In the genomic region with DNA sequence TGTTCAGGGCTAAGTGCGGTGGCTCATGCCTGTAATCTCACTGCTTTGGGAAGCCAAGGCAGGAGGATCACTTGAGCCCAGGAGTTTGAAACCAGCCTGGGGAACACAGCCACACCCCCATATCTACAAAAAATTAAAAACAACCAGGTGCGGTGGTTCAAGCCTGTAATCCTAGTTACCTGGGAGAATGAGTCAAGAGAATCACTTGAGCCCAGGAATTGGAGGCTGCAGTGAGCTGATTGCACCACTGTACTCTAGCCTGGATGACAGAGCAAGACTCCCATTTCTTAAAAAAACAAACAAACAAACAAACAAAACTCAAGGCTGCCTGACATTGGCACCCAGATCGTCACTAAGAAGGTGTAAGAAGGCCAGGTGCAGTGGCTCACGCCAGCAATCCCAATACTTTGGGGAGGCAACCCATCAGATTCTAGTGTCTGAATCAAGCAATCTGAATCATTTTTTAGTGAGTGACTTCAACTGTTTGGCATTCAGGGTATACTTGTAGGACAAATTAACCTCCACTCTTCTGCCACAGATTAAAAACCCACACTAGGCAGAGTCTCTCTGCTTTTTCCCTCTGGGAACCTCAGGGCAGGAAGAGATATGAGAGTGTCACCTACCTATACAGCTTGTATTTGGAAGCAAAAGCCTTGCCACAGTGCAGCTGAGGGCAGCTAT, we compare ENCODE assay signal across 17 cellular contexts. TPM values are rescaled to one million over a fixed set of nuclear protein-coding genes. Genes with fewer than 3 reads are reported as not detected.
DNase-seq lines count a peak whose midpoint lies in the region; ATAC-seq and TF ChIP-seq lines count a peak whose summit lies in the region.
"Had no signal": no experiment of that assay in that cellular context is flagged by ENCODE, and none has a peak within 500 bp of the region (broad histone marks: within the 10 kb centered on the region; RNA-seq: fewer than 3 reads in every experiment).

No MANE protein-coding gene starts in this region.

- no peak overlapping the region for H4K8ac ChIP-seq in H9 (replicated peaks; ENCODE audit: insufficient read length, low read depth, low read length)

- H3K9ac ChIP-seq in H9 (ENCODE audit: extremely low read depth, insufficient read length, low read length), result no peak overlapping the region

- no peak overlapping the region for H2BK15ac ChIP-seq in H9 (ENCODE audit: low read depth, low read length)

- H3K4me1 ChIP-seq in psoas muscle (peaks cover 71% of the 10 kb centered on the region), H9 (ENCODE audit: insufficient read depth, low read length) (no peaks in the 10 kb centered on the region)

- peak overlapping the region; percentile 50 for H3K4me3 Mint-ChIP-seq in activated CD4-positive, alpha-beta T cell treated with anti-CD3 and anti-CD28 coated beads, Interleukin-2, amount 10 ng/mL, durations not matched to agents 24 days and 14 days
- no peak overlapping the region for H3K4me3 Mint-ChIP-seq in H9
- H3K4me3 Mint-ChIP-seq: nephron had no signal

- H4K91ac ChIP-seq in H9 (ENCODE audit: insufficient read length, low read depth, low read length), result no peak overlapping the region

- H2AFZ ChIP-seq in H9 (ENCODE audit: low read length), result no peak overlapping the region

- no peak overlapping the region for H3K14ac ChIP-seq in H9 (ENCODE audit: insufficient read depth, low read length)

- peak overlapping the region; percentile 74 for H3K27ac Mint-ChIP-seq in activated CD4-positive, alpha-beta T cell treated with anti-CD3 and anti-CD28 coated beads, Interleukin-2, amount 10 ng/mL, durations not matched to agents 24 days and 14 days
- H3K27ac Mint-ChIP-seq in H9, result peak overlapping the region in 1 of 3 experiments; percentile 73; a peak in 1 of 7 replicates
- H3K27ac Mint-ChIP-seq: nephron had no signal

- no peaks in the 10 kb centered on the region for H3K9me3 Mint-ChIP-seq in activated CD4-positive, alpha-beta T cell treated with anti-CD3 and anti-CD28 coated beads, Interleukin-2, amount 10 ng/mL, durations not matched to agents 24 days and 14 days
- no peaks in the 10 kb centered on the region for H3K9me3 Mint-ChIP-seq in H9
- H3K9me3 Mint-ChIP-seq: nephron had no signal

- peaks cover 2% of the 10 kb centered on the region for H3K23me2 ChIP-seq in H9 (ENCODE audit: insufficient read length, low read depth, low read length, poor library complexity, severe bottlenecking)

- H3K27ac ChIP-seq in psoas muscle, result peak overlapping the region; percentile 96
- no peak overlapping the region for H3K27ac ChIP-seq in H9 (ENCODE audit: insufficient read length, low read depth, low read length)
- H3K27ac ChIP-seq: sigmoid colon, tibial artery had no signal

- no peak overlapping the region for H3K56ac ChIP-seq in H9 (ENCODE audit: insufficient read length, low read depth, low read length)

- H2BK20ac ChIP-seq in H9 (ENCODE audit: low read depth, low read length, poor library complexity, severe bottlenecking), result no peak overlapping the region

- intact Hi-C loops in activated CD4-positive, alpha-beta T cell treated with anti-CD3 and anti-CD28 coated beads, Interleukin-2, amount 10 ng/mL, durations not matched to agents 24 days and 14 days (cut with micrococcal nuclease), result no loop called here
- intact Hi-C loops in psoas muscle (cut with DNase I), result loop anchor here (5.0 to 10.0 kb wide), 3 partner anchors 49 to 153 kb away; partner anchors contain the start of gene ASXL1 (in 1 of the 2)

- no peak overlapping the region for H2BK120ac ChIP-seq in H9 (ENCODE audit: low read depth, low read length, poor library complexity, severe bottlenecking)

- no peak for DNase-seq in activated CD4-positive, alpha-beta T cell treated with anti-CD3 and anti-CD28 coated beads, Interleukin-2, amount 10 ng/mL, durations not matched to agents 24 days and 14 days
- DNase-seq in activated CD4-positive, alpha-beta T cell treated with anti-CD3 and anti-CD28 coated beads, Interleukin-2, amount 50 U/mL, for 48 hours, result no peak
- DNase-seq in LHCN-M2 (ENCODE audit: low read depth), result peak; percentile 23
- peak; percentile 30 for DNase-seq in choroid plexus epithelial cell (ENCODE audit: low read depth)
- DNase-seq in psoas muscle, result no peak
- DNase-seq in OCI-M1 (lab: John Stamatoyannopoulos, UW), result no peak
- no peak for DNase-seq in H9
- DNase-seq: 8988T; activated effector memory CD4-positive, alpha-beta T cell treated with anti-CD3 and anti-CD28 coated beads, Interleukin-2, amount 50 U/mL, for 16 hours; cortex of kidney; Karpas-422; left colon; NCI-H2081 treated with DMSO at 0.1 percent for 48 hours; sigmoid colon; tibial artery had no signal

- no peak overlapping the region for H3T11ph ChIP-seq in H9 (ENCODE audit: low read length)

- H3K23ac ChIP-seq in H9 (ENCODE audit: insufficient read length, low read depth, low read length), result no peak overlapping the region

- no peak overlapping the region for H3K4me3 ChIP-seq in choroid plexus epithelial cell (ENCODE audit: low read depth, low read length)
- H3K4me3 ChIP-seq in psoas muscle, result no peak overlapping the region
- H3K4me3 ChIP-seq: sigmoid colon, tibial artery had no signal

- no peak overlapping the region for H3K4ac ChIP-seq in H9 (ENCODE audit: low read depth, low read length)

- H3K79me2 ChIP-seq in H9 (ENCODE audit: insufficient read depth, low read length), result peaks cover 16% of the 10 kb centered on the region; the same call in 1 of the 2 replicates

- no peak overlapping the region for H3K4me2 ChIP-seq in H9 (ENCODE audit: insufficient read depth, insufficient read length, low read length)

- no peak overlapping the region for H2AK5ac ChIP-seq in H9 (ENCODE audit: insufficient read length, low read length)

- H3K4me1 Mint-ChIP-seq in activated CD4-positive, alpha-beta T cell treated with anti-CD3 and anti-CD28 coated beads, Interleukin-2, amount 10 ng/mL, durations not matched to agents 24 days and 14 days, result peaks cover 59% of the 10 kb centered on the region
- H3K4me1 Mint-ChIP-seq in H9, result peaks cover 37 to 38% of the 10 kb centered on the region in 2 experiments

- no peaks in the 10 kb centered on the region for H4K20me1 ChIP-seq in H9 (ENCODE audit: control insufficient read depth, insufficient read depth, insufficient read length)

- ATAC-seq in psoas muscle, result no peak
- no peak for ATAC-seq in HG03025 (IDR thresholded peaks at IDR 0.05; ENCODE audit: low FRiP score, unreplicated experiment)
- ATAC-seq: left colon had no signal

- TF ChIP-seq CTCF in choroid plexus epithelial cell (conservative IDR thresholded peaks at IDR 0.05; ENCODE audit: low read depth, low read length) (no peak), psoas muscle (IDR thresholded peaks at IDR 0.05) (no peak), H9 (conservative IDR thresholded peaks at IDR 0.05) (no peak)

- no peak overlapping the region for H2BK5ac ChIP-seq in H9 (ENCODE audit: insufficient read length, low read length)

- H4K5ac ChIP-seq in H9 (ENCODE audit: insufficient read length, low read depth, low read length), result no peak overlapping the region

- H3K27me3 Mint-ChIP-seq in activated CD4-positive, alpha-beta T cell treated with anti-CD3 and anti-CD28 coated beads, Interleukin-2, amount 10 ng/mL, durations not matched to agents 24 days and 14 days, result no peaks in the 10 kb centered on the region
- H3K27me3 Mint-ChIP-seq in H9 (ENCODE audit: low read depth), result no peaks in the 10 kb centered on the region

- peaks cover 13 to 56% of the 10 kb centered on the region in 2 donors for H3K36me3 ChIP-seq in psoas muscle (ENCODE audit: insufficient read depth in 1 of 2, low read depth in 1 of 2)

- H3K27me3 ChIP-seq in psoas muscle (ENCODE audit: insufficient read depth in 3 of 3, low read length in 2 of 3), result no peaks in the 10 kb centered on the region
- H3K27me3 ChIP-seq in H9 (ENCODE audit: insufficient read depth, low read length), result no peaks in the 10 kb centered on the region
- H3K27me3 ChIP-seq: sigmoid colon, tibial artery had no signal

- H3K18ac ChIP-seq in H9 (ENCODE audit: insufficient read length, low read depth, low read length), result no peak overlapping the region

- H3K79me1 ChIP-seq in H9 (ENCODE audit: insufficient read depth, low read depth, low read length, poor library complexity, severe bottlenecking), result peaks cover 7% of the 10 kb centered on the region

- no peak overlapping the region for H2BK12ac ChIP-seq in H9 (ENCODE audit: insufficient read length, low read depth, low read length)

- H3K9me3 ChIP-seq in psoas muscle (no peaks in the 10 kb centered on the region), H9 (ENCODE audit: control insufficient read depth, low read depth, low read length) (no peaks in the 10 kb centered on the region)
- H3K9me3 ChIP-seq: sigmoid colon, tibial artery had no signal

- peaks cover 77% of the 10 kb centered on the region for H3K36me3 Mint-ChIP-seq in activated CD4-positive, alpha-beta T cell treated with anti-CD3 and anti-CD28 coated beads, Interleukin-2, amount 10 ng/mL, durations not matched to agents 24 days and 14 days (ENCODE audit: low read depth)
- H3K36me3 Mint-ChIP-seq in H9 (ENCODE audit: insufficient read depth in 1 of 3, low read depth in 3 of 3), result peaks cover 25 to 68% (median 52%) of the 10 kb centered on the region in 3 experiments

- WGBS in psoas muscle, 3 donors, result 63 to 74% (median 67%) methylated on average over 4 of the region's 4 CpGs
- WGBS in H9 (ENCODE audit: extremely low coverage, insufficient read length, low lambda C conversion rate), result no CpG with 5 or more reads among the region's 4 CpGs

RNA-seq across cellular contexts. Expression of gene PLAGL2, which starts 6.1 kb away (rescaled TPM):
- total RNA-seq in activated CD4-positive, alpha-beta T cell treated with anti-CD3 and anti-CD28 coated beads, Interleukin-2, amount 10 ng/mL, durations not matched to agents 24 days and 14 days, result 119 and 120 TPM in 2 replicates
- total RNA-seq in LHCN-M2 (2014; rRNA removed) (3.3 and 4.6 TPM in 2 replicates), psoas muscle (1 to 10 TPM; 4.9 to 9.6 (median 6.0) TPM), H9 (2021) (42.8 and 44.4 TPM in 2 replicates)
- polyA plus RNA-seq in LHCN-M2 (2012), result 4.0 TPM
- 1 to 10 TPM; 1.7 to 5.3 (median 2.3) TPM for polyA plus RNA-seq in psoas muscle

RNA-seq across cellular contexts. Expression of gene POFUT1, which starts 6.2 kb away (rescaled TPM):
- 65.7 and 68.1 TPM in 2 replicates for total RNA-seq in activated CD4-positive, alpha-beta T cell treated with anti-CD3 and anti-CD28 coated beads, Interleukin-2, amount 10 ng/mL, durations not matched to agents 24 days and 14 days
- total RNA-seq in LHCN-M2 (2014; rRNA removed) (59.4 and 64.4 TPM in 2 replicates), psoas muscle (10 to 100 TPM; 14.0 to 20.8 (median 17.1) TPM), H9 (2021) (39.0 and 41.2 TPM in 2 replicates)
- 29.4 TPM for polyA plus RNA-seq in LHCN-M2 (2012)
- 10 to 100 TPM in 1 of 3 donors, 1 to 10 TPM in 2; 7.8 to 22.9 (median 8.1) TPM for polyA plus RNA-seq in psoas muscle

Comparison
In these comparisons a context has a peak if more than half of its experiments do, and no peak if none do; other contexts are left out.
1. DNase-seq: peak in LHCN-M2 (single experiment) and choroid plexus epithelial cell (single experiment); none in activated CD4-positive, alpha-beta T cell treated with anti-CD3 and anti-CD28 coated beads, Interleukin-2, amount 10 ng/mL, durations not matched to agents 24 days and 14 days (single experiment), activated CD4-positive, alpha-beta T cell treated with anti-CD3 and anti-CD28 coated beads, Interleukin-2, amount 50 U/mL, for 48 hours (0 of 2), psoas muscle (0 of 2), OCI-M1 (single experiment) and H9 (single experiment).